33 cellular contexts compared by ENCODE assay signal in genomic region chr12:132580701-132581292, GRCh38. TPM values are rescaled to one million over a fixed set of nuclear protein-coding genes. Genes with fewer than 3 reads are reported as not detected.
"Had no signal": no experiment of that assay in that cellular context is flagged by ENCODE, and none has a peak within 500 bp of the region (broad histone marks: within the 10 kb centered on the region; RNA-seq: fewer than 3 reads in every experiment).

No MANE protein-coding gene starts in this region.

- ATAC-seq: heart left ventricle; naive thymus-derived CD4-positive, alpha-beta T cell; stimulated activated memory B cell treated with anti-CD40 and anti-IgM and Interleukin-4, amounts not matched to agents 10 μg/mL and 1 μg/mL and 100 μg/mL, for 72 hours; stimulated activated naive CD8-positive, alpha-beta T cell treated with anti-CD3 and anti-CD28 coated beads, Interleukin-15, amount 100 ng/mL, for 72 hours had no signal

- H3K27me3 Mint-ChIP-seq: naive thymus-derived CD4-positive, alpha-beta T cell; stimulated activated memory B cell treated with anti-CD40 and anti-IgM and Interleukin-4, amounts not matched to agents 10 μg/mL and 1 μg/mL and 100 μg/mL, for 72 hours; stimulated activated naive CD8-positive, alpha-beta T cell treated with anti-CD3 and anti-CD28 coated beads, Interleukin-15, amount 100 ng/mL, for 72 hours had no signal

- H2AFZ ChIP-seq: neural progenitor cell had no signal

- H3K36me3 ChIP-seq: neural progenitor cell, ovary, transverse colon had no signal

- H3K4me3 Mint-ChIP-seq: naive thymus-derived CD4-positive, alpha-beta T cell; nephron; neural progenitor cell; stimulated activated memory B cell treated with anti-CD40 and anti-IgM and Interleukin-4, amounts not matched to agents 10 μg/mL and 1 μg/mL and 100 μg/mL, for 72 hours; stimulated activated naive CD8-positive, alpha-beta T cell treated with anti-CD3 and anti-CD28 coated beads, Interleukin-15, amount 100 ng/mL, for 72 hours had no signal

- H3K4me3 ChIP-seq: heart left ventricle, left ventricle myocardium inferior, lung, mucosa of descending colon, neural progenitor cell, ovary, right atrium auricular region, sigmoid colon, spleen, transverse colon, upper lobe of left lung, vagina had no signal

- H3K27me3 ChIP-seq: heart left ventricle, ovary, right atrium auricular region, sigmoid colon, spleen, transverse colon, upper lobe of left lung, vagina had no signal

- H3K9me3 Mint-ChIP-seq: naive thymus-derived CD4-positive, alpha-beta T cell; nephron; neural progenitor cell; stimulated activated memory B cell treated with anti-CD40 and anti-IgM and Interleukin-4, amounts not matched to agents 10 μg/mL and 1 μg/mL and 100 μg/mL, for 72 hours; stimulated activated naive CD8-positive, alpha-beta T cell treated with anti-CD3 and anti-CD28 coated beads, Interleukin-15, amount 100 ng/mL, for 72 hours had no signal

- H3K9me3 ChIP-seq: heart left ventricle, left ventricle myocardium inferior, mucosa of descending colon, ovary, right atrium auricular region, sigmoid colon, spleen, transverse colon, upper lobe of left lung, vagina had no signal

- H3K4me1 Mint-ChIP-seq: stimulated activated memory B cell treated with anti-CD40 and anti-IgM and Interleukin-4, amounts not matched to agents 10 μg/mL and 1 μg/mL and 100 μg/mL, for 72 hours; stimulated activated naive CD8-positive, alpha-beta T cell treated with anti-CD3 and anti-CD28 coated beads, Interleukin-15, amount 100 ng/mL, for 72 hours had no signal

- DNase-seq: heart left ventricle; hypothalamus; islet precursor cell; left ventricle myocardium inferior; midbrain; mucosa of descending colon; naive thymus-derived CD4-positive, alpha-beta T cell; ovary; sigmoid colon; small intestine; spleen; stimulated activated CD4-positive, alpha-beta T cell treated with anti-CD3 and anti-CD28 coated beads, Interleukin-4, amount 100 ng/mL, for 24 hours; stimulated activated naive CD4-positive, alpha-beta T cell treated with Interleukin-2 at 50 U/mL for 16 hours; stimulated activated naive CD8-positive, alpha-beta T cell treated with anti-CD3 and anti-CD28 coated beads, Interleukin-15, amount 100 ng/mL, for 72 hours; substantia nigra; transverse colon had no signal

- H3K9ac ChIP-seq: neural progenitor cell had no signal

- FAIRE-seq: small intestine had no signal

- H3K27ac Mint-ChIP-seq: naive thymus-derived CD4-positive, alpha-beta T cell; neural progenitor cell; progenitor cell of endocrine pancreas; stimulated activated memory B cell treated with anti-CD40 and anti-IgM and Interleukin-4, amounts not matched to agents 10 μg/mL and 1 μg/mL and 100 μg/mL, for 72 hours had no signal

- H3K4me1 ChIP-seq: heart left ventricle, right atrium auricular region, sigmoid colon, spleen, transverse colon, upper lobe of left lung, vagina had no signal

- H3K27ac ChIP-seq: heart left ventricle, left ventricle myocardium inferior, neural progenitor cell, right atrium auricular region, spleen, transverse colon, upper lobe of left lung, vagina had no signal

- H3K4me2 ChIP-seq: neural progenitor cell had no signal

RNA-seq across cellular contexts. Expression of gene LRCOL1, which starts 29.6 kb away (rescaled TPM):
- total RNA-seq: heart left ventricle; kidney epithelial cell; left ventricle myocardium inferior; lower leg skin; mesenteric fat pad; mucosa of descending colon; myocyte; naive thymus-derived CD4-positive, alpha-beta T cell; omental fat pad; progenitor cell of endocrine pancreas; pulmonary artery endothelial cell; right atrium auricular region; temporal lobe; transverse colon; urinary bladder; vagina had no signal
- polyA plus RNA-seq: heart left ventricle; naive thymus-derived CD4-positive, alpha-beta T cell had no signal

RNA-seq across cellular contexts. Expression of gene P2RX2, which starts 37.8 kb away (rescaled TPM):
- total RNA-seq: heart left ventricle, kidney epithelial cell, left ventricle myocardium inferior, lower leg skin, mesenteric fat pad, myocyte, pulmonary artery endothelial cell, renal cortical epithelial cell, right atrium auricular region, temporal lobe, urinary bladder, vagina had no signal
- polyA plus RNA-seq: heart left ventricle; naive thymus-derived CD4-positive, alpha-beta T cell had no signal
